Comparison of ENCODE assay signal across 8 cellular contexts in the genomic region with DNA sequence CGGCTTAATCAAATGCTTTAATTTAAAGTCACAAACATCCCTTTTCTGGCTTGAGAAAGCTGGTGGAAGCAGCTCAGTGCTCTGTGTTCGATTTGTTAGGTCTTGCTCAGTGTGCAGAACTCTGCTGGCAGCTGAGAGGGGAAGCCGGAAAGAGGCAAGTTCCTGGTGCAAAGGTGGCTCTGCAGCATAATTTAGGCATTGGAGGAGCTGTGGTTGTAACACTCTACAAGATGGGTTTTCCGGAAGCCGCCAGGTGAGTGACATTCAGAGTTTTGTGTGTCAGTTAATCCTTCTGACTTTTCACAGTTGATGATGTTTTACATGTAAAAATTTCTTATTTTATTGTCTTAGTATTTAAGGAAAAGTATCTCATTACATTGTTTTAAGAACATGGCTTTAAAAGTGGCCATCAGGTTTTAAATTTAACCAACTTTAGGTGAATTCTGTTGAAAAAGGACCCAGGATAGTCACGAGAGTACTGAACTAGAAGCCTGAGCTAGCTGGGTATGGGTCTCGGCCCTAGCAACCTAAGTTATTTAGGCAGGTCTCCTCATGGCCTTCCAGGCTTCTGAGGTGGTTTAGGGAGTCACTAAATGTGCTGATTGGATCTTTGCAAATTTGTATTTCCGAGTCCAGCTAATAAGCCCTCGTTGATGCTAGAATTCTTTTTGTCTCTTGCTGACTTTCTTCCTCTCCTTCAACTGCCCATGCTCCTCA. TPM values are rescaled to one million over a fixed set of nuclear protein-coding genes. Genes with fewer than 3 reads are reported as not detected.
DNase-seq lines count a peak whose midpoint lies in the region; ATAC-seq and TF ChIP-seq lines count a peak whose summit lies in the region.

No MANE protein-coding gene starts in this region.

- no peaks in the 10 kb centered on the region for H3K27me3 ChIP-seq in kidney epithelial cell (ENCODE audit: control insufficient read depth, insufficient read depth, low read length)

- TF ChIP-seq CTCF in choroid plexus epithelial cell (conservative IDR thresholded peaks at IDR 0.05; ENCODE audit: low read depth, low read length) (no peak), kidney epithelial cell (IDR thresholded peaks at IDR 0.05; ENCODE audit: insufficient read depth, low read length, poor library complexity, severe bottlenecking) (no peak)

- DNase-seq in ACHN = peak; percentile 78
- peak; percentile 83 for DNase-seq in NCI-H446 treated with DMSO at 0.1 percent for 48 hours (lab: John Stamatoyannopoulos, UW)
- peak; percentile 96 for DNase-seq in choroid plexus epithelial cell (ENCODE audit: low read depth)
- DNase-seq in kidney epithelial cell (ENCODE audit: low read depth) = peak; percentile 72
- peak; percentile 59 to 65 for DNase-seq in stimulated activated CD4-positive, alpha-beta T cell treated with anti-CD3 and anti-CD28 coated beads, Interleukin-15, amount 100 ng/mL, for 48 hours (ENCODE audit: low read depth in 2 of 2)

- in situ Hi-C loops in ACHN (cut with HindIII; ENCODE audit: low pct_ligation_motif_present, low pct_unique_long_range_greater_than_20kb, low sequenced_read_pairs) = no loop called here

- H3K36me3 ChIP-seq in kidney epithelial cell (ENCODE audit: control insufficient read depth, insufficient read depth, low read length) = no peaks in the 10 kb centered on the region

- peak overlapping the region; percentile 72 for H3K4me3 ChIP-seq in choroid plexus epithelial cell (ENCODE audit: low read depth, low read length)
- peak overlapping the region; percentile 76 for H3K4me3 ChIP-seq in kidney epithelial cell (ENCODE audit: low read depth, low read length)

- peak; percentile 69 for ATAC-seq in GM18873 (IDR thresholded peaks at IDR 0.05; ENCODE audit: low FRiP score, unreplicated experiment)
- peak; percentile 98 for ATAC-seq in HG03354 (IDR thresholded peaks at IDR 0.05; ENCODE audit: poor library complexity, severe bottlenecking, unreplicated experiment)
- ATAC-seq in activated CD4-positive, CD25-positive, alpha-beta regulatory T cell treated with anti-CD3 and anti-CD28 coated beads, Interleukin-2, amount 50 U/mL, for 24 hours = peak; percentile 94 to 98

RNA-seq across cellular contexts. Expression of a gene that starts 47.1 kb away (rescaled TPM):
- total RNA-seq in kidney epithelial cell = not detected in 2 replicates

Comparison
In these comparisons a context has a peak if more than half of its experiments do, and no peak if none do; other contexts are left out.
1. Peak in every context shown above with its lines: DNase-seq, ATAC-seq and H3K4me3 ChIP-seq.